9 cellular contexts compared by ENCODE assay signal in genomic region chr7:115679976-115680375, GRCh38.
DNase-seq lines count a peak whose midpoint lies in the region; ATAC-seq and TF ChIP-seq lines count a peak whose summit lies in the region.
"Had no signal": no experiment of that assay in that cellular context is flagged by ENCODE, and none has a peak within 500 bp of the region (broad histone marks: within the 10 kb centered on the region; RNA-seq: fewer than 3 reads in every experiment).

No MANE protein-coding gene starts in this region.

- H3K4me1 Mint-ChIP-seq in nephron progenitor cell: peaks cover 10% of the 10 kb centered on the region

- H3K27ac ChIP-seq in 22Rv1: no peak overlapping the region

- peak; percentile 50 to 60 for DNase-seq in NCI-H524 (lab: John Stamatoyannopoulos, UW)
- DNase-seq in dermis blood vessel endothelial cell: peak; percentile 54
- peak; percentile 16 for DNase-seq in nephron progenitor cell
- DNase-seq in NCI-H2029 (lab: John Stamatoyannopoulos, UW): no peak
- no peak for DNase-seq in posterior vena cava (ENCODE audit: low spot score)

- no peak overlapping the region for H3K4me3 Mint-ChIP-seq in nephron progenitor cell
- H3K4me3 Mint-ChIP-seq: dendritic cell treated with granulocyte-macrophage colony-stimulating factor and Interleukin-4, amounts not matched to agents 40 ng/mL and 50 ng/mL, for 4 days had no signal

- no peaks in the 10 kb centered on the region for H3K36me3 Mint-ChIP-seq in nephron progenitor cell (ENCODE audit: low read depth)

- no peaks in the 10 kb centered on the region for H3K27me3 Mint-ChIP-seq in nephron progenitor cell (ENCODE audit: low read depth, poor library complexity)
- H3K27me3 Mint-ChIP-seq: dendritic cell treated with granulocyte-macrophage colony-stimulating factor and Interleukin-4, amounts not matched to agents 40 ng/mL and 50 ng/mL, for 4 days had no signal

- H3K4me3 ChIP-seq in GM12875 (ENCODE audit: low read depth, low read length): no peak overlapping the region

- H3K27ac Mint-ChIP-seq in nephron progenitor cell: no peak overlapping the region
- H3K27ac Mint-ChIP-seq: dendritic cell treated with granulocyte-macrophage colony-stimulating factor and Interleukin-4, amounts not matched to agents 40 ng/mL and 50 ng/mL, for 4 days had no signal

- ATAC-seq in HG02798 (IDR thresholded peaks at IDR 0.05; ENCODE audit: poor library complexity, unreplicated experiment): peak; percentile 79

- TF ChIP-seq CTCF in 22Rv1 (IDR thresholded peaks at IDR 0.05) (peak; percentile 90), GM12875 (IDR thresholded peaks at IDR 0.05; ENCODE audit: borderline replicate concordance, insufficient read depth, low read depth, low read length) (peak; percentile 46; the same call in 1 of the 2 replicates), nephron progenitor cell (IDR thresholded peaks at IDR 0.05) (peak; percentile 41)

- intact Hi-C loops in posterior vena cava (cut with DNase I): no loop called here

- no peaks in the 10 kb centered on the region for H3K9me3 Mint-ChIP-seq in nephron progenitor cell
- H3K9me3 Mint-ChIP-seq: dendritic cell treated with granulocyte-macrophage colony-stimulating factor and Interleukin-4, amounts not matched to agents 40 ng/mL and 50 ng/mL, for 4 days had no signal

Comparison
In these comparisons a context has a peak if more than half of its experiments do, and no peak if none do; other contexts are left out.
1. DNase-seq: peak in NCI-H524 (2 of 2), dermis blood vessel endothelial cell (single experiment) and nephron progenitor cell (single experiment); none in NCI-H2029 (single experiment) and posterior vena cava (single experiment).
2. Peak in every context shown above with its lines, with median percentiles within 50 percentile points of each other: CTCF ChIP-seq.